5 cellular contexts compared by ENCODE assay signal in genomic region chr7:34947427-34947826, GRCh38.
DNase-seq lines count a peak whose midpoint lies in the region; ATAC-seq, FAIRE-seq and TF ChIP-seq lines count a peak whose summit lies in the region.
"Not testable (repeated sequence)": the region's sequence is repeated elsewhere in the genome, so short reads cannot be mapped to it uniquely, and the experiment has no call there.

No MANE protein-coding gene starts in this region.

- peak; percentile 70 for ATAC-seq in left ventricle myocardium superior

- DNase-seq in RCC 7860 (ENCODE audit: low spot score); cardiac muscle cell (ENCODE audit: low read depth in 1 of 2, low spot score in 1 of 2); left ventricle myocardium superior: not testable (repeated sequence)

- H3K9me3 ChIP-seq in cardiac muscle cell (ENCODE audit: low read depth) = not testable (repeated sequence)

- TF ChIP-seq CTCF in cardiac muscle cell (IDR thresholded peaks at IDR 0.05; ENCODE audit: low read depth, low read length) = not testable (repeated sequence)

- peak; percentile 81 for FAIRE-seq in A204.1 (lab: Jason Lieb, UNC)
- FAIRE-seq in RCC 7860 (lab: Jason Lieb, UNC) = peak; percentile 14
- FAIRE-seq in endometrium (lab: Jason Lieb, UNC) = peak; percentile 23

- H3K36me3 ChIP-seq in cardiac muscle cell = not testable (repeated sequence)

- not testable (repeated sequence) for H3K4me3 ChIP-seq in cardiac muscle cell

- H3K27ac ChIP-seq in cardiac muscle cell = peak overlapping the region; percentile 59

- H3K27me3 ChIP-seq in cardiac muscle cell = not testable (repeated sequence)

- H3K4me1 ChIP-seq in cardiac muscle cell (ENCODE audit: low read depth) = peaks cover 21% of the 10 kb centered on the region

- intact Hi-C loops in left ventricle myocardium superior (cut with micrococcal nuclease) = not testable (repeated sequence)
